Comparison of ENCODE assay signal across 8 cellular contexts in genomic region chr5:177309351-177310191, GRCh38. TPM values are rescaled to one million over a fixed set of nuclear protein-coding genes. Genes with fewer than 3 reads are reported as not detected.
DNase-seq lines count a peak whose midpoint lies in the region; ATAC-seq, FAIRE-seq and TF ChIP-seq lines count a peak whose summit lies in the region.

No MANE protein-coding gene starts in this region.

- no peaks in the 10 kb centered on the region for H3K27me3 ChIP-seq in endodermal cell (ENCODE audit: control insufficient read depth, insufficient read depth, low read length, poor library complexity, severe bottlenecking)

- H3K27me3 Mint-ChIP-seq in activated CD8-positive, alpha-beta T cell treated with anti-CD3 and anti-CD28 coated beads, Interleukin-2, amount 10 ng/mL, durations not matched to agents 7 days and 5 days (ENCODE audit: low read depth), result no peaks in the 10 kb centered on the region
- H3K27me3 Mint-ChIP-seq in endodermal cell (ENCODE audit: insufficient read depth), result peaks cover 3% of the 10 kb centered on the region
- H3K27me3 Mint-ChIP-seq in natural killer cell (ENCODE audit: low read depth in 2 of 2), result no peaks in the 10 kb centered on the region

- no peaks in the 10 kb centered on the region for H3K9me3 Mint-ChIP-seq in activated CD8-positive, alpha-beta T cell treated with anti-CD3 and anti-CD28 coated beads, Interleukin-2, amount 10 ng/mL, durations not matched to agents 7 days and 5 days (ENCODE audit: insufficient read depth)
- H3K9me3 Mint-ChIP-seq in endodermal cell (no peaks in the 10 kb centered on the region), natural killer cell (no peaks in the 10 kb centered on the region)

- no peak for FAIRE-seq in H54 (lab: Jason Lieb, UNC)

- peak; percentile 17 for ATAC-seq in activated CD8-positive, alpha-beta T cell treated with anti-CD3 and anti-CD28 coated beads, Interleukin-2, amount 10 ng/mL, durations not matched to agents 7 days and 5 days
- ATAC-seq in natural killer cell (peak; percentile 28 to 52 (median 28)), GM21717 (IDR thresholded peaks at IDR 0.05; ENCODE audit: unreplicated experiment) (no peak)

- no peaks in the 10 kb centered on the region for H3K9me3 ChIP-seq in endodermal cell (ENCODE audit: control insufficient read depth, low read length)

- H3K36me3 Mint-ChIP-seq in activated CD8-positive, alpha-beta T cell treated with anti-CD3 and anti-CD28 coated beads, Interleukin-2, amount 10 ng/mL, durations not matched to agents 7 days and 5 days (ENCODE audit: low read depth), result peaks cover 55% of the 10 kb centered on the region
- H3K36me3 Mint-ChIP-seq in endodermal cell (ENCODE audit: low read depth) (peaks cover 30% of the 10 kb centered on the region), natural killer cell (no peaks in the 10 kb centered on the region)

- peaks cover 73% of the 10 kb centered on the region for H3K4me1 Mint-ChIP-seq in activated CD8-positive, alpha-beta T cell treated with anti-CD3 and anti-CD28 coated beads, Interleukin-2, amount 10 ng/mL, durations not matched to agents 7 days and 5 days (ENCODE audit: low read depth)
- H3K4me1 Mint-ChIP-seq in endodermal cell (peaks cover 15% of the 10 kb centered on the region), natural killer cell (peaks cover 49 to 61% of the 10 kb centered on the region in 2 donors)

- whole genome bisulfite sequencing in endodermal cell (ENCODE audit: insufficient coverage in 1 of 2, insufficient read length in 1 of 2), 2 experiments, result 88 to 95% methylated on average over 7 to 10 of the region's 10 CpGs

- CTCF ChIA-PET in activated CD8-positive, alpha-beta T cell treated with anti-CD3 and anti-CD28 coated beads, Interleukin-2, amount 10 ng/mL, durations not matched to agents 7 days and 5 days (lab: Charles Lee), result interaction anchor here (0.6 to 4.6 kb wide), 43 partner anchors 8 to 649 kb away, joined by 3 to 58 read pairs (median 5); partner anchors contain the start of genes GRK6 and LMAN2

- H3K27ac ChIP-seq in endodermal cell (ENCODE audit: low read depth, low read length) (no peak overlapping the region), temporal lobe (ENCODE audit: low read depth, low read length) (peak overlapping the region; percentile 63)

- intact Hi-C loops in natural killer cell (cut with micrococcal nuclease), result loop anchor here (5.0 kb wide), 1 partner anchor 48 kb away; the partner anchor contains the start of gene RGS14

- peaks cover 30% of the 10 kb centered on the region for H3K36me3 ChIP-seq in endodermal cell (ENCODE audit: control insufficient read depth, insufficient read depth, low read length)

- peak overlapping the region; percentile 75 for H3K27ac Mint-ChIP-seq in activated CD8-positive, alpha-beta T cell treated with anti-CD3 and anti-CD28 coated beads, Interleukin-2, amount 10 ng/mL, durations not matched to agents 7 days and 5 days
- H3K27ac Mint-ChIP-seq in endodermal cell, result peak overlapping the region; percentile 66
- H3K27ac Mint-ChIP-seq in natural killer cell, result peak overlapping the region; percentile 47 to 82

- no peak for TF ChIP-seq POLR2A in H54 (IDR thresholded peaks at IDR 0.05; ENCODE audit: low read depth, low read length)

- POLR2A ChIA-PET in activated CD8-positive, alpha-beta T cell treated with anti-CD3 and anti-CD28 coated beads, Interleukin-2, amount 10 ng/mL, durations not matched to agents 7 days and 5 days (lab: Charles Lee), result interaction anchor here (1.0 to 2.3 kb wide), 4 partner anchors 10 to 146 kb away, joined by 3 to 7 read pairs (median 4); no protein-coding TSS in a partner anchor

- DNase-seq in AG09319 (ENCODE audit: extremely low read depth, low read depth), result no peak
- DNase-seq in H54 (ENCODE audit: insufficient read length, low spot score), result peak; percentile 67
- peak; percentile 34 to 50 for DNase-seq in NOMO-1 (lab: John Stamatoyannopoulos, UW; ENCODE audit: unreplicated experiment in 2 of 2)
- DNase-seq in activated CD8-positive, alpha-beta T cell treated with anti-CD3 and anti-CD28 coated beads, Interleukin-2, amount 10 ng/mL, durations not matched to agents 7 days and 5 days, result peak; percentile 81
- peak; percentile 96 for DNase-seq in endodermal cell
- peak; percentile 65 for DNase-seq in natural killer cell

- H3K4me3 Mint-ChIP-seq in activated CD8-positive, alpha-beta T cell treated with anti-CD3 and anti-CD28 coated beads, Interleukin-2, amount 10 ng/mL, durations not matched to agents 7 days and 5 days, result peak overlapping the region; percentile 95
- peak overlapping the region; percentile 32 for H3K4me3 Mint-ChIP-seq in endodermal cell
- peak overlapping the region; percentile 66 for H3K4me3 Mint-ChIP-seq in natural killer cell

- H3K4me1 ChIP-seq in endodermal cell (ENCODE audit: control insufficient read depth, insufficient read depth, low read length), result peaks cover 3% of the 10 kb centered on the region

- TF ChIP-seq CTCF in AG09319 (IDR thresholded peaks at IDR 0.05; ENCODE audit: low read depth, low read length), result peak; percentile 88
- TF ChIP-seq CTCF in endodermal cell (conservative IDR thresholded peaks at IDR 0.05), result peak; percentile 96
- peak; percentile 79 for TF ChIP-seq CTCF in natural killer cell (IDR thresholded peaks at IDR 0.05)

- no peak overlapping the region for H3K4me3 ChIP-seq in endodermal cell (ENCODE audit: low read length)

- H3K9ac ChIP-seq in endodermal cell (ENCODE audit: extremely low read depth, low read length, poor library complexity, severe bottlenecking), result no peak overlapping the region

RNA-seq across cellular contexts. Expression of gene MXD3, which starts 2.1 kb away (rescaled TPM):
- 10 to 100 TPM; 93.2 to 96.9 TPM for total RNA-seq in activated CD8-positive, alpha-beta T cell treated with anti-CD3 and anti-CD28 coated beads, Interleukin-2, amount 10 ng/mL, durations not matched to agents 7 days and 5 days
- total RNA-seq in endodermal cell, result 10 to 100 TPM; 14.2 to 20.4 TPM
- polyA plus RNA-seq in endodermal cell (2013, experiment 1 of 2), result 49.5 TPM
- polyA plus RNA-seq in endodermal cell (2013, experiment 2 of 2), result 49.8 TPM
- total RNA-seq in natural killer cell, result 10 to 100 TPM; 10.9 to 15.0 (median 15.0) TPM
- 3.0 TPM for total RNA-seq in temporal lobe

RNA-seq across cellular contexts. Expression of gene PRELID1, which starts 6.0 kb away (rescaled TPM):
- 100 to 1,000 TPM; 152 to 154 TPM for total RNA-seq in activated CD8-positive, alpha-beta T cell treated with anti-CD3 and anti-CD28 coated beads, Interleukin-2, amount 10 ng/mL, durations not matched to agents 7 days and 5 days
- total RNA-seq in endodermal cell (100 to 1,000 TPM; 157 to 165 TPM), natural killer cell (10 to 100 TPM; 76.6 to 99.3 (median 91.6) TPM), temporal lobe (33.2 TPM)
- 147 TPM for polyA plus RNA-seq in endodermal cell (2013, experiment 1 of 2)
- 149 TPM for polyA plus RNA-seq in endodermal cell (2013, experiment 2 of 2)

RNA-seq across cellular contexts. Expression of gene RAB24, which starts 6.1 kb away (rescaled TPM):
- total RNA-seq in activated CD8-positive, alpha-beta T cell treated with anti-CD3 and anti-CD28 coated beads, Interleukin-2, amount 10 ng/mL, durations not matched to agents 7 days and 5 days, result 10 to 100 TPM; 44.1 to 48.8 TPM
- total RNA-seq in endodermal cell (10 to 100 TPM; 13.8 to 25.1 TPM), natural killer cell (10 to 100 TPM; 42.5 to 55.4 (median 49.5) TPM), temporal lobe (13.3 TPM)
- polyA plus RNA-seq in endodermal cell (2013, experiment 1 of 2), result 18.1 TPM
- 16.1 TPM for polyA plus RNA-seq in endodermal cell (2013, experiment 2 of 2)

RNA-seq across cellular contexts. Expression of gene LMAN2, which starts 41.9 kb away (rescaled TPM):
- total RNA-seq in activated CD8-positive, alpha-beta T cell treated with anti-CD3 and anti-CD28 coated beads, Interleukin-2, amount 10 ng/mL, durations not matched to agents 7 days and 5 days, result 100 to 1,000 TPM; 119 to 127 TPM
- total RNA-seq in endodermal cell, result 100 to 1,000 TPM; 119 to 128 TPM
- 116 TPM for polyA plus RNA-seq in endodermal cell (2013, experiment 1 of 2)
- polyA plus RNA-seq in endodermal cell (2013, experiment 2 of 2), result 116 TPM
- 100 to 1,000 TPM; 112 to 124 (median 114) TPM for total RNA-seq in natural killer cell
- total RNA-seq in temporal lobe, result 85.3 TPM

RNA-seq across cellular contexts. Expression of gene RGS14, which starts 48.2 kb away (rescaled TPM):
- 100 to 1,000 TPM; 112 to 117 TPM for total RNA-seq in activated CD8-positive, alpha-beta T cell treated with anti-CD3 and anti-CD28 coated beads, Interleukin-2, amount 10 ng/mL, durations not matched to agents 7 days and 5 days
- total RNA-seq in endodermal cell (10 to 100 TPM; 14.2 to 21.9 TPM), natural killer cell (10 to 100 TPM; 57.3 to 87.0 (median 66.1) TPM), temporal lobe (3.4 TPM)
- 17.1 TPM for polyA plus RNA-seq in endodermal cell (2013, experiment 1 of 2)
- 18.7 TPM for polyA plus RNA-seq in endodermal cell (2013, experiment 2 of 2)

Comparison
In these comparisons a context has a peak if more than half of its experiments do, and no peak if none do; other contexts are left out.
1. H3K4me3 Mint-ChIP-seq: peak in every context shown above with its lines; median percentile 95 in activated CD8-positive, alpha-beta T cell treated with anti-CD3 and anti-CD28 coated beads, Interleukin-2, amount 10 ng/mL, durations not matched to agents 7 days and 5 days; 66 in natural killer cell; 32 in endodermal cell.
2. RNA of gene MXD3, which starts 2.1 kb away (total RNA-seq): 93.2 to 96.9 TPM in activated CD8-positive, alpha-beta T cell treated with anti-CD3 and anti-CD28 coated beads, Interleukin-2, amount 10 ng/mL, durations not matched to agents 7 days and 5 days; 14.2 to 20.4 TPM in endodermal cell, 10.9 to 15.0 TPM in natural killer cell and 3.0 TPM in temporal lobe (single experiment); every median in the first group is over 4 times any median in the second.
3. Peak in every context shown above with its lines, with median percentiles within 50 percentile points of each other: CTCF ChIP-seq and H3K27ac Mint-ChIP-seq.